Comparison of ENCODE assay signal across 8 cellular contexts in genomic region chr9:111630182-111631070, GRCh38. TPM values are rescaled to one million over a fixed set of nuclear protein-coding genes. Genes with fewer than 3 reads are reported as not detected.
A peak's percentile ranks its signal among the peaks of the same experiment; 100 is the strongest.
DNase-seq lines count a peak whose midpoint lies in the region; ATAC-seq and TF ChIP-seq lines count a peak whose summit lies in the region.

No MANE protein-coding gene starts in this region.

- H3K27ac ChIP-seq in VCaP (peak overlapping the region; percentile 89), skeletal muscle tissue (ENCODE audit: low read depth, low read length) (no peak overlapping the region)

- peaks cover 13 to 38% (median 17%) of the 10 kb centered on the region in 3 donors for H3K4me1 ChIP-seq in skeletal muscle tissue (ENCODE audit: control insufficient read depth in 3 of 3, insufficient read depth in 3 of 3, low read length in 3 of 3)

- no peak for DNase-seq in activated T-cell treated with anti-CD3 and anti-CD28 coated beads, Interleukin-2, amount 50 U/mL, for 24 hours
- DNase-seq in activated T-cell treated with anti-CD3 and anti-CD28 coated beads, Interleukin-2, amount 50 U/mL, for 48 hours: no peak
- DNase-seq in left cardiac atrium (no peak), GF-D8 (lab: John Stamatoyannopoulos, UW) (no peak), hepatic stellate cell (ENCODE audit: low spot score) (no peak)

- peak overlapping the region; percentile 84 to 98 (median 98) for H3K4me3 ChIP-seq in skeletal muscle tissue (ENCODE audit: low read length in 3 of 3)

- H3K9me3 ChIP-seq in skeletal muscle tissue (ENCODE audit: control insufficient read depth in 3 of 3, low read length in 3 of 3): no peaks in the 10 kb centered on the region

- peak overlapping the region; percentile 87 for H3K4me3 Mint-ChIP-seq in activated T-cell treated with anti-CD3 and anti-CD28 coated beads, Interleukin-2, amount 50 U/mL, for 24 hours

- H3K4me1 Mint-ChIP-seq in activated T-cell treated with anti-CD3 and anti-CD28 coated beads, Interleukin-2, amount 50 U/mL, for 24 hours (ENCODE audit: low read depth): peaks cover 40% of the 10 kb centered on the region

- H3K27me3 ChIP-seq in skeletal muscle tissue (ENCODE audit: control insufficient read depth in 3 of 3, insufficient read depth in 3 of 3, low read length in 3 of 3): no peaks in the 10 kb centered on the region

- peaks cover 33% of the 10 kb centered on the region for H3K36me3 Mint-ChIP-seq in activated T-cell treated with anti-CD3 and anti-CD28 coated beads, Interleukin-2, amount 50 U/mL, for 24 hours (ENCODE audit: low read depth)

- ATAC-seq in HG03025 (IDR thresholded peaks at IDR 0.05; ENCODE audit: low FRiP score, unreplicated experiment) (peak; percentile 30), left cardiac atrium (peak; percentile 20 to 31)

- peak overlapping the region; percentile 75 to 95 (median 94) for H3K9ac ChIP-seq in skeletal muscle tissue (ENCODE audit: low read depth in 1 of 3, low read length in 3 of 3)

- H3K9me3 Mint-ChIP-seq in activated T-cell treated with anti-CD3 and anti-CD28 coated beads, Interleukin-2, amount 50 U/mL, for 24 hours: no peaks in the 10 kb centered on the region

- no peaks in the 10 kb centered on the region for H3K36me3 ChIP-seq in skeletal muscle tissue (ENCODE audit: control insufficient read depth in 3 of 3, insufficient read depth in 3 of 3, low read length in 3 of 3)

- no peaks in the 10 kb centered on the region for H3K27me3 Mint-ChIP-seq in activated T-cell treated with anti-CD3 and anti-CD28 coated beads, Interleukin-2, amount 50 U/mL, for 24 hours

- TF ChIP-seq CTCF in VCaP (conservative IDR thresholded peaks at IDR 0.05): no peak

- H3K27ac Mint-ChIP-seq in activated T-cell treated with anti-CD3 and anti-CD28 coated beads, Interleukin-2, amount 50 U/mL, for 24 hours: peak overlapping the region; percentile 90

- intact Hi-C loops in left cardiac atrium (cut with DNase I): no loop called here

RNA-seq across cellular contexts. Expression of gene DNAJC25, which starts 0.7 kb away (rescaled TPM):
- total RNA-seq in left cardiac atrium (1 to 10 TPM; 6.3 to 8.4 TPM), skeletal muscle tissue (2.1 TPM)

RNA-seq across cellular contexts. Expression of gene GNG10, which starts 31.0 kb away (rescaled TPM):
- 10 to 100 TPM; 29.8 to 34.7 TPM for total RNA-seq in left cardiac atrium
- total RNA-seq in skeletal muscle tissue: 20.9 TPM

RNA-seq across cellular contexts. Expression of gene PTGR1, which starts 31.0 kb away (rescaled TPM):
- total RNA-seq in left cardiac atrium (10 to 100 TPM; 37.5 to 46.3 TPM), skeletal muscle tissue (53.2 TPM)
